1 cellular context compared by ENCODE assay signal in genomic region chr19:43641333-43641732, GRCh38.
TF ChIP-seq lines count a peak whose summit lies in the region.

No MANE protein-coding gene starts in this region.

TF ChIP-seq in HCT116, 20 proteins besides CTCF, POLR2A, EP300 and RAD21:
- TF ChIP-seq TCF7L2 (IDR thresholded peaks at IDR 0.05; ENCODE audit: borderline replicate concordance, extremely low read depth, insufficient read depth, insufficient read length) (no peak), SP1 (IDR thresholded peaks at IDR 0.05; ENCODE audit: low read depth) (no peak)
TF ChIP-seq in HCT116: peak in this region for 0.
